1 cellular context compared by ENCODE assay signal in the genomic region with DNA sequence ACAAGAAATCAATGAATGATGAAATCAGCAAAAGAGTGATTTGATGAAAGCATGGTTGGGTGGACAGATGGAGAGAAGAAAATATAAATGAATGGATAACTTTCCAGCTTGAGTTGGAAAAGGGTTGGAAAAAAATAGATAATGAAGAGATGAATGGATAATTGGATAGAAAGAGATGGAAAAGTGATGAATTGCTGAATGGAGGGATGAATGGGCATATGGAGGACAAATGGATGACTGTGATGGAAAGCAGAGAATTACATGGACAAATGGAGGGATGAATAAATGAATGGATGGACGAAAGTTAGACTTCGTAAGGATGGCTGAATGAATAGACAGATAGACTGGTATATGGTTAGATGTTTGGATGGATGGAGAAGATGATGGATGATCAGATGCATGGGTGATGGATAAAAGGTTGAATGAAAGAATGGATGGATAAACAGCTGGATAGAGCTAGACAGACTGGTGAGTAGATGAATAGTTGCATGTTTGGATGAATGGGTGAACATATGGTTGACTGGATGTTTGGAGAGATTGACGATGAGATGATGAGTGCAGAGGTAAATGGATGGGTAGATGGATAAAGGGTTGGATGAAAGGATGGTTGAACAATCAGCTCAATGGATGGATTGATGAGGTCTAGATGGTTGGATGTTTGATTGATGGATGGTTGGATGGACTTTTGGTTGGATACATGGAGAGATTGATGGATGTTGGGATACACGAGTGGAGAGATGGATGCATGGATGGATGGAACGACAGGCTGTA.
A peak's percentile ranks its signal among the peaks of the same experiment; 100 is the strongest.
TF ChIP-seq lines count a peak whose summit lies in the region.

No MANE protein-coding gene starts in this region.

TF ChIP-seq in HEK293, 187 proteins besides CTCF, POLR2A, EP300 and RAD21 (continued from another document):
- TF ChIP-seq KLF8 (tag by site-specific recombination; IDR thresholded peaks at IDR 0.05) = no peak
- TF ChIP-seq ZEB2 (tag by site-specific recombination; IDR thresholded peaks at IDR 0.05) = no peak
- no peak for TF ChIP-seq ZNF530 (tag by site-specific recombination; IDR thresholded peaks at IDR 0.05; ENCODE audit: low read depth)
- TF ChIP-seq ZBTB20 (tag by site-specific recombination; IDR thresholded peaks at IDR 0.05) = no peak
- no peak for TF ChIP-seq ZBTB1 (tag by site-specific recombination; IDR thresholded peaks at IDR 0.05)
- TF ChIP-seq ZNF449 (tag by site-specific recombination; IDR thresholded peaks at IDR 0.05) = no peak
- no peak for TF ChIP-seq ZNF645 (tag by site-specific recombination; IDR thresholded peaks at IDR 0.05)
- no peak for TF ChIP-seq ZNF394 (tag by site-specific recombination; IDR thresholded peaks at IDR 0.05; ENCODE audit: borderline replicate concordance)
- no peak for TF ChIP-seq EGR2 (tag by site-specific recombination; IDR thresholded peaks at IDR 0.05; ENCODE audit: low read depth)
- no peak for TF ChIP-seq KLF10 (tag by site-specific recombination; IDR thresholded peaks at IDR 0.05)
- TF ChIP-seq ZNF211 (tag by site-specific recombination; IDR thresholded peaks at IDR 0.05; ENCODE audit: low read depth) = 0 out of 2 replicates have a peak, but pooled peaks have one; percentile 17
- TF ChIP-seq BCL11B (tag by site-specific recombination; IDR thresholded peaks at IDR 0.05; ENCODE audit: low read depth) = no peak
- TF ChIP-seq ZXDB (tag by site-specific recombination; IDR thresholded peaks at IDR 0.05) = no peak
- TF ChIP-seq SETDB1 (IDR thresholded peaks at IDR 0.05; ENCODE audit: insufficient read length, low read length) = no peak
- no peak for TF ChIP-seq ZNF473 (tag by site-specific recombination; IDR thresholded peaks at IDR 0.05)
- no peak for TF ChIP-seq GLI2 (tag by site-specific recombination; IDR thresholded peaks at IDR 0.05; ENCODE audit: borderline replicate concordance, low read depth)
- no peak for TF ChIP-seq ZFHX2 (tag by site-specific recombination; conservative IDR thresholded peaks at IDR 0.05)
- TF ChIP-seq ZNF248 (tag by site-specific recombination; IDR thresholded peaks at IDR 0.05) = peak; percentile 80; the same call in 1 of the 2 replicates
- no peak for TF ChIP-seq KLF16 (tag by site-specific recombination; IDR thresholded peaks at IDR 0.05)
